In the genomic region with DNA sequence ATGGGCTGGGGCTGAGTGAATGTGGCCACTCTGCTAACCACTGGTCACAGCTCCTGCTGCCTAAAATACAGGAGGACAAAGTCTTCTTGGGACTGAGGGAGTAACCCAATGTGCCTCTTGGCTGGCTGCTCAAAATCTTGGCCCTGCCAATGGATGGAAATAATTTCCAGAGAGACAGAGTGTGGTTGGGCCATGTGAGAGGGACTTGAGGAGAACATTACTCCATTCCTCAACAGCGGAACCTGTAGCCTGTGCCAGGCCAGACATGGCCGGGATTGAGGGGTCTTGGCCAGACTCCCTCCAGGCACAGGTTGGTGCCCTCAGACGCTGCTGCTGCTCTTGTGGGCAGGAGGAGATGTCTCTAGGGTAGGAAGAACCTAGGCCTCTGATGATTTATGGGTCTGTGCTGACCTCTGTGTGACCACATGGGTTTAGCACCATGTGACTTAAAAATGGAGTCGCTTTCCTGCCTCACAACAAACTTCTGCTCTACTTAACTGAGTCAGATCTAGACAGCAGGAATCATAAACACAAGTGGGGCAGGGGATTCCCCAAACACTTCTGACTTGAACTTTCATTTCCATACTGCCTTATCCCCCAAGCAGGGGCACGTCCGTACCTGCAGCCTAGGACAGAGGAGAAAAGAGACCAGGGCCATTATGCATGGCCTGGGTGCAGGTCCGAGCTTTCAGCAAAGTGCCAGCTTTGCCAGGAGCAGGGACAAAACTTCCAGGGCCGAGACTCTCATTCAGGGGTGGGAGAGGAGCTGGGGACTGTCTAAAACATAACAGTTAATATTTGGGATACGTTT, we compare ENCODE assay signal across 9 cellular contexts.
DNase-seq lines count a peak whose midpoint lies in the region; ATAC-seq and TF ChIP-seq lines count a peak whose summit lies in the region.
"Had no signal": no experiment of that assay in that cellular context is flagged by ENCODE, and none has a peak within 500 bp of the region (broad histone marks: within the 10 kb centered on the region; RNA-seq: fewer than 3 reads in every experiment).

No MANE protein-coding gene starts in this region.

- intact Hi-C loops in spleen (cut with DNase I; ENCODE audit: low total_unique reads) = loop anchor here (5.0 kb wide), 1 partner anchor 131 kb away; no protein-coding TSS in a partner anchor

- H3K27me3 ChIP-seq in MM.1S (replicated peaks; ENCODE audit: insufficient read depth, low read length) (no peaks in the 10 kb centered on the region), spleen (replicated peaks in 1 of 7) (no peaks in the 10 kb centered on the region), H7 (ENCODE audit: control insufficient read depth, insufficient read depth, low read length) (no peaks in the 10 kb centered on the region; the same call in 1 of the 2 replicates)

- TF ChIP-seq CTCF in MM.1S (IDR thresholded peaks at IDR 0.05; ENCODE audit: low read length) = no peak
- no peak for TF ChIP-seq CTCF in spleen (IDR thresholded peaks at IDR 0.05 in 8 of 11, conservative IDR thresholded peaks at IDR 0.05 in 3 of 11)
- no peak for TF ChIP-seq CTCF in WTC11 (IDR thresholded peaks at IDR 0.05)

- H3K4me3 ChIP-seq in MM.1S (ENCODE audit: low read length) (peak overlapping the region; percentile 37), spleen (no peak overlapping the region), H7 (ENCODE audit: insufficient read depth, low read depth, low read length) (no peak overlapping the region)

- peaks cover 39% of the 10 kb centered on the region for H3K4me1 ChIP-seq in MM.1S (ENCODE audit: low read length)
- peaks cover 66 to 100% (median 88%) of the 10 kb centered on the region in 6 donors for H3K4me1 ChIP-seq in spleen

- H3K4me1 Mint-ChIP-seq in WTC11 = peaks cover 3% of the 10 kb centered on the region; the same call in 1 of the 2 replicates

- H3K4me2 ChIP-seq in MM.1S (ENCODE audit: low read depth, low read length) = peak overlapping the region; percentile 85

- H3K9ac ChIP-seq in MM.1S (ENCODE audit: low read length) = peak overlapping the region; percentile 28; the same call in 1 of the 2 replicates

- no peaks in the 10 kb centered on the region for H3K9me3 Mint-ChIP-seq in WTC11
- H3K9me3 Mint-ChIP-seq: brain had no signal

- WGBS in spleen, 5 donors = 39 to 50% (median 42%) methylated on average over 9 of the region's 9 CpGs

- peaks cover 24% of the 10 kb centered on the region for H3F3A ChIP-seq in MM.1S (ENCODE audit: insufficient read depth, low read length)

- H3K9me2 ChIP-seq in MM.1S (replicated peaks; ENCODE audit: insufficient read depth, low read length) = no peaks in the 10 kb centered on the region

- no peak for TF ChIP-seq POLR2A in spleen (IDR thresholded peaks at IDR 0.05)

- POLR2A ChIA-PET in WTC11 (lab: Charles Lee) = no interaction called here

- H3K36me3 ChIP-seq in MM.1S (replicated peaks; ENCODE audit: insufficient read depth, low read length) = no peaks in the 10 kb centered on the region
- H3K36me3 ChIP-seq in spleen = peaks cover 0 to 22% (median 2%) of the 10 kb centered on the region in 6 donors
- no peaks in the 10 kb centered on the region for H3K36me3 ChIP-seq in H7 (replicated peaks; ENCODE audit: control insufficient read depth, insufficient read depth, low read length)

- H2AFZ ChIP-seq in MM.1S (ENCODE audit: low read length) = peak overlapping the region; percentile 17; the same call in 1 of the 2 replicates

- no peak overlapping the region for H3K4me3 Mint-ChIP-seq in WTC11
- H3K4me3 Mint-ChIP-seq: brain had no signal

- H3K27me3 Mint-ChIP-seq in WTC11 (ENCODE audit: low read depth) = no peaks in the 10 kb centered on the region
- H3K27me3 Mint-ChIP-seq: brain had no signal

- peak; percentile 38 for DNase-seq in ELR (ENCODE audit: low read depth)
- DNase-seq in MM.1S = peak; percentile 82
- DNase-seq in effector CD4-positive, alpha-beta T cell = peak; percentile 10
- DNase-seq in spleen = no peak
- DNase-seq in NCI-H146 treated with DMSO at 0.1 percent for 48 hours (lab: John Stamatoyannopoulos, UW; ENCODE audit: unreplicated experiment) = no peak
- DNase-seq in H7 = no peak
- DNase-seq in WTC11 (ENCODE audit: low spot score) = no peak

- no peaks in the 10 kb centered on the region for H4K20me1 ChIP-seq in MM.1S (ENCODE audit: insufficient read depth, low read length)

- peak overlapping the region; percentile 54 for H3K27ac ChIP-seq in MM.1S (ENCODE audit: low read length)
- H3K27ac ChIP-seq in spleen = peak overlapping the region; percentile 50 to 98 (median 78)

- ATAC-seq in GM21526 (IDR thresholded peaks at IDR 0.05; ENCODE audit: low FRiP score, unreplicated experiment) = peak; percentile 71
- ATAC-seq in WTC11 = no peak

- peaks cover 87% of the 10 kb centered on the region for H3K79me2 ChIP-seq in MM.1S (ENCODE audit: low read length)

- H3K27ac Mint-ChIP-seq in WTC11 = no peak overlapping the region
- H3K27ac Mint-ChIP-seq: brain had no signal

- H3K9me3 ChIP-seq in MM.1S (replicated peaks; ENCODE audit: insufficient read depth, low read length) = no peaks in the 10 kb centered on the region
- no peaks in the 10 kb centered on the region for H3K9me3 ChIP-seq in spleen

- no peaks in the 10 kb centered on the region for H3K36me3 Mint-ChIP-seq in WTC11

- CTCF ChIA-PET in WTC11 (lab: Charles Lee) = interaction anchor here (1.2 to 7.0 kb wide), 4 partner anchors 8 to 131 kb away, joined by 5 to 66 read pairs (median 6); no protein-coding TSS in a partner anchor

TF ChIP-seq in WTC11, 78 proteins besides CTCF, POLR2A, EP300 and RAD21 (continues in another document):
- TF ChIP-seq CREB1 (CRISPR knock-in tag; IDR thresholded peaks at IDR 0.05) (no peak), RORB (CRISPR knock-in tag; IDR thresholded peaks at IDR 0.05) (no peak), PRDM15 (CRISPR knock-in tag; IDR thresholded peaks at IDR 0.05) (no peak), ZNF416 (CRISPR knock-in tag; IDR thresholded peaks at IDR 0.05) (no peak), FOXK1 (CRISPR knock-in tag; IDR thresholded peaks at IDR 0.05) (no peak), MAX (CRISPR knock-in tag; IDR thresholded peaks at IDR 0.05) (no peak)
- TF ChIP-seq, protein P1, sequence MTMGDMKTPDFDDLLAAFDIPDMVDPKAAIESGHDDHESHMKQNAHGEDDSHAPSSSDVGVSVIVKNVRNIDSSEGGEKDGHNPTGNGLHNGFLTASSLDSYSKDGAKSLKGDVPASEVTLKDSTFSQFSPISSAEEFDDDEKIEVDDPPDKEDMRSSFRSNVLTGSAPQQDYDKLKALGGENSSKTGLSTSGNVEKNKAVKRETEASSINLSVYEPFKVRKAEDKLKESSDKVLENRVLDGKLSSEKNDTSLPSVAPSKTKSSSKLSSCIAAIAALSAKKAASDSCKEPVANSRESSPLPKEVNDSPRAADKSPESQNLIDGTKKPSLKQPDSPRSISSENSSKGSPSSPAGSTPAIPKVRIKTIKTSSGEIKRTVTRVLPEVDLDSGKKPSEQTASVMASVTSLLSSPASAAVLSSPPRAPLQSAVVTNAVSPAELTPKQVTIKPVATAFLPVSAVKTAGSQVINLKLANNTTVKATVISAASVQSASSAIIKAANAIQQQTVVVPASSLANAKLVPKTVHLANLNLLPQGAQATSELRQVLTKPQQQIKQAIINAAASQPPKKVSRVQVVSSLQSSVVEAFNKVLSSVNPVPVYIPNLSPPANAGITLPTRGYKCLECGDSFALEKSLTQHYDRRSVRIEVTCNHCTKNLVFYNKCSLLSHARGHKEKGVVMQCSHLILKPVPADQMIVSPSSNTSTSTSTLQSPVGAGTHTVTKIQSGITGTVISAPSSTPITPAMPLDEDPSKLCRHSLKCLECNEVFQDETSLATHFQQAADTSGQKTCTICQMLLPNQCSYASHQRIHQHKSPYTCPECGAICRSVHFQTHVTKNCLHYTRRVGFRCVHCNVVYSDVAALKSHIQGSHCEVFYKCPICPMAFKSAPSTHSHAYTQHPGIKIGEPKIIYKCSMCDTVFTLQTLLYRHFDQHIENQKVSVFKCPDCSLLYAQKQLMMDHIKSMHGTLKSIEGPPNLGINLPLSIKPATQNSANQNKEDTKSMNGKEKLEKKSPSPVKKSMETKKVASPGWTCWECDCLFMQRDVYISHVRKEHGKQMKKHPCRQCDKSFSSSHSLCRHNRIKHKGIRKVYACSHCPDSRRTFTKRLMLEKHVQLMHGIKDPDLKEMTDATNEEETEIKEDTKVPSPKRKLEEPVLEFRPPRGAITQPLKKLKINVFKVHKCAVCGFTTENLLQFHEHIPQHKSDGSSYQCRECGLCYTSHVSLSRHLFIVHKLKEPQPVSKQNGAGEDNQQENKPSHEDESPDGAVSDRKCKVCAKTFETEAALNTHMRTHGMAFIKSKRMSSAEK (CRISPR knock-in tag; IDR thresholded peaks at IDR 0.05; ENCODE audit: borderline replicate concordance) = no peak

Comparison
In these comparisons a context has a peak if more than half of its experiments do, and no peak if none do; other contexts are left out.
1. DNase-seq: peak in ELR (single experiment), MM.1S (single experiment) and effector CD4-positive, alpha-beta T cell (single experiment); none in spleen (single experiment), NCI-H146 treated with DMSO at 0.1 percent for 48 hours (single experiment), H7 (single experiment) and WTC11 (single experiment).